14 cellular contexts compared by ENCODE assay signal in the genomic region with DNA sequence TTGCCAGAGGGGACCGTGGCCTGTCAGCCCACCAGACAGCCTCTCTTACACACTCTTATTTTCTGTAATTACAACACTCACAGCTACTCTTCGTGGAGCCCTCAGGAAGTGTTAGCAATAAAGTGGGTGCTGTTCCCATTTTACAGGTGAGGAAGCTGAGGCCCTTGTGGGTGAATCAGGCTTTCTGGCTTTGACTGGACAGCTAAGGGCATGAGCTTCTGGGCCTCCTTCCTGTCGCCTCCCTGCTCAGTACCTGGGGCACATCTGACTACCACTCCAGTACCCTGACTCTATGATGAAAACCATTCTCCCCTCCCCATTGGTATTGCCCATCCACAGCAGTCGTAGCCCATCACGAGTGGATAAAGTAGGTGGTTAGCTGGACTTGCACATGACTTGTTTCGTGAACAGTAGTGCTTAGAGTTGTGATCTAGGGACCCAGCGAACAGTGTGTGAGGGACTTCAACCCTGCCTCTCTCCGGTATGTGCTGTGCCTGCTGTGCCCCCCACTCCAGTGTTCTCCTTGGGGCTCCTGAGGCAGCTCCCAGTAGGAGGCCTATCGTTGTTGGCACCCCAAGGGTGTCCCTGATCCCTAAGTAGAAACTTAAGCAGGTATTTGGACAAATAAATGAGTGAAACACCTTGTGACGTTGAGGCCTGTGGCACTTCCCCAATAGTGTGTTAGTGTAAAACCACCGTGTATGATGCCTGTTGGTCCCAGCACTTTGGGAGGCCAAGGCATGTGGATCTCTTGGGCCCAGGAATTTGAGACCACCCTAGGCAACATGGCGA. TPM values are rescaled to one million over a fixed set of nuclear protein-coding genes. Genes with fewer than 3 reads are reported as not detected.
DNase-seq lines count a peak whose midpoint lies in the region; ATAC-seq and FAIRE-seq lines count a peak whose summit lies in the region.
"Had no signal": no experiment of that assay in that cellular context is flagged by ENCODE, and none has a peak within 500 bp of the region (broad histone marks: within the 10 kb centered on the region; RNA-seq: fewer than 3 reads in every experiment).

No MANE protein-coding gene starts in this region.

- in situ Hi-C loops in GM23248 (cut with MboI), result no loop called here

- H3K4me1 ChIP-seq in BLaER1, result peaks cover 63% of the 10 kb centered on the region
- H3K4me1 ChIP-seq in GM23248 (ENCODE audit: insufficient read depth), result peaks cover 20% of the 10 kb centered on the region
- peaks cover 8% of the 10 kb centered on the region for H3K4me1 ChIP-seq in mesenchymal stem cell (ENCODE audit: control insufficient read depth, insufficient read depth, low read depth, low read length)

- CTCF ChIA-PET in activated CD4-positive, alpha-beta memory T cell treated with anti-CD3 and anti-CD28 coated beads, Interleukin-2, amount 10 ng/mL, durations not matched to agents 7 days and 5 days (lab: Charles Lee), result interaction anchor here (0.5 to 2.9 kb wide), 7 partner anchors 10 to 1499 kb away, joined by 3 to 10 read pairs (median 3); a partner anchor contains a TSS

- no peak overlapping the region for H3K14ac ChIP-seq in mesenchymal stem cell (ENCODE audit: low read length in 2 of 2)

- H3K4me3 ChIP-seq in BLaER1, result no peak overlapping the region
- H3K4me3 ChIP-seq in GM23248, result no peak overlapping the region
- H3K4me3 ChIP-seq in mesenchymal stem cell (ENCODE audit: insufficient read depth in 1 of 2, low read depth in 1 of 2, low read length in 2 of 2), result no peak overlapping the region
- H3K4me3 ChIP-seq: right atrium auricular region had no signal

- H3K27ac Mint-ChIP-seq in activated CD4-positive, alpha-beta memory T cell treated with anti-CD3 and anti-CD28 coated beads, Interleukin-2, amount 10 ng/mL, durations not matched to agents 7 days and 5 days, result peak overlapping the region; percentile 89

- no peak for DNase-seq in GM23248
- peak; percentile 23 for DNase-seq in activated CD4-positive, alpha-beta memory T cell treated with anti-CD3 and anti-CD28 coated beads, Interleukin-2, amount 10 ng/mL, durations not matched to agents 7 days and 5 days
- no peak for DNase-seq in mesenchymal stem cell
- no peak for DNase-seq in AG20443 (ENCODE audit: low spot score)
- DNase-seq in GM19239 (ENCODE audit: insufficient read length, low spot score), result no peak
- no peak for DNase-seq in substantia nigra (lab: John Stamatoyannopoulos, UW)
- DNase-seq: left ventricle myocardium superior; NCI-H1930; stimulated activated CD8-positive, alpha-beta memory T cell treated with anti-CD3 and anti-CD28 coated beads, Interleukin-4, amount 100 ng/mL, for 48 hours had no signal

- peak overlapping the region; percentile 64 for H4K91ac ChIP-seq in mesenchymal stem cell (ENCODE audit: low read length)

- FAIRE-seq in GM19239 (lab: Jason Lieb, UNC), result no peak
- FAIRE-seq: bronchial epithelial cell, D721Med had no signal

- peak overlapping the region in 1 of 2 experiments; percentile 9 for H3K23ac ChIP-seq in mesenchymal stem cell (ENCODE audit: low read length in 2 of 2)

- H3K9me3 ChIP-seq in BLaER1 (no peaks in the 10 kb centered on the region), GM23248 (ENCODE audit: low read depth) (no peaks in the 10 kb centered on the region), mesenchymal stem cell (ENCODE audit: control insufficient read depth, low read length) (no peaks in the 10 kb centered on the region)
- H3K9me3 ChIP-seq: right atrium auricular region had no signal

- H2BK5ac ChIP-seq in mesenchymal stem cell (ENCODE audit: low read depth, low read length, poor library complexity, severe bottlenecking), result no peak overlapping the region

- H4K20me1 ChIP-seq in BLaER1, result peaks cover 100% of the 10 kb centered on the region
- H4K20me1 ChIP-seq in GM23248 (ENCODE audit: insufficient read depth), result no peaks in the 10 kb centered on the region; the same call in 1 of the 2 replicates

- H3K4me1 Mint-ChIP-seq in activated CD4-positive, alpha-beta memory T cell treated with anti-CD3 and anti-CD28 coated beads, Interleukin-2, amount 10 ng/mL, durations not matched to agents 7 days and 5 days, result peaks cover 66% of the 10 kb centered on the region

- peak overlapping the region; percentile 69 for H4K8ac ChIP-seq in mesenchymal stem cell (ENCODE audit: low read length)

- H3K79me2 ChIP-seq in GM23248 (ENCODE audit: insufficient read depth), result peaks cover 100% of the 10 kb centered on the region

- H3K36me3 Mint-ChIP-seq in activated CD4-positive, alpha-beta memory T cell treated with anti-CD3 and anti-CD28 coated beads, Interleukin-2, amount 10 ng/mL, durations not matched to agents 7 days and 5 days (ENCODE audit: low read depth), result peaks cover 47% of the 10 kb centered on the region

- H3K4me3 Mint-ChIP-seq in activated CD4-positive, alpha-beta memory T cell treated with anti-CD3 and anti-CD28 coated beads, Interleukin-2, amount 10 ng/mL, durations not matched to agents 7 days and 5 days, result no peak overlapping the region

- 0 out of 2 replicates have a peak overlapping the region, but pooled peaks have one; percentile 44 for H3K27ac ChIP-seq in BLaER1
- peak overlapping the region; percentile 44; the same call in 1 of the 2 replicates for H3K27ac ChIP-seq in GM23248
- no peak overlapping the region for H3K27ac ChIP-seq in mesenchymal stem cell (ENCODE audit: low read length, poor library complexity, severe bottlenecking)
- H3K27ac ChIP-seq in substantia nigra (ENCODE audit: low read depth, low read length, poor library complexity, severe bottlenecking), result no peak overlapping the region
- H3K27ac ChIP-seq: right atrium auricular region had no signal

- no peaks in the 10 kb centered on the region for H3K9me2 ChIP-seq in GM23248 (ENCODE audit: insufficient read depth)

- H3K27me3 Mint-ChIP-seq in activated CD4-positive, alpha-beta memory T cell treated with anti-CD3 and anti-CD28 coated beads, Interleukin-2, amount 10 ng/mL, durations not matched to agents 7 days and 5 days, result no peaks in the 10 kb centered on the region

- WGBS in GM23248 (ENCODE audit: low coverage in 1 of 2, low lambda C conversion rate in 2 of 2, missing lambda C conversion rate in 2 of 2), 2 experiments, result 78 to 79% methylated on average over 12 of the region's 12 CpGs
- 96% methylated on average over 11 of the region's 12 CpGs for WGBS in mesenchymal stem cell

- H3K36me3 ChIP-seq in BLaER1, result peaks cover 74% of the 10 kb centered on the region
- no peaks in the 10 kb centered on the region for H3K36me3 ChIP-seq in GM23248 (ENCODE audit: low read depth)
- H3K36me3 ChIP-seq in mesenchymal stem cell (ENCODE audit: control insufficient read depth in 1 of 2, insufficient read depth in 2 of 2, low read depth in 1 of 2, low read length in 2 of 2), result peaks cover 9 to 16% of the 10 kb centered on the region in 2 experiments
- H3K36me3 ChIP-seq: right atrium auricular region had no signal

- 0 out of 2 replicates have a peak overlapping the region, but pooled peaks have one; percentile 9 for H3K9ac ChIP-seq in BLaER1
- H3K9ac ChIP-seq in GM23248, result no peak overlapping the region
- H3K9ac ChIP-seq in mesenchymal stem cell (ENCODE audit: low read length), result no peak overlapping the region

- peaks cover 31% of the 10 kb centered on the region for H3K79me1 ChIP-seq in mesenchymal stem cell (replicated peaks; ENCODE audit: low read length, poor library complexity, severe bottlenecking)

- H3K4me2 ChIP-seq in BLaER1, result peak overlapping the region; percentile 58
- H3K4me2 ChIP-seq in GM23248 (ENCODE audit: unreplicated experiment), result no peak overlapping the region
- no peak overlapping the region for H3K4me2 ChIP-seq in mesenchymal stem cell (ENCODE audit: low read length, poor library complexity, severe bottlenecking)

- H2BK15ac ChIP-seq in mesenchymal stem cell (ENCODE audit: low read depth, poor library complexity, severe bottlenecking), result no peak overlapping the region

- H3K4ac ChIP-seq in mesenchymal stem cell (ENCODE audit: low read depth in 1 of 2, low read length in 2 of 2), result peak overlapping the region; percentile 27 to 35

- peaks cover 7% of the 10 kb centered on the region for H3K9me3 Mint-ChIP-seq in activated CD4-positive, alpha-beta memory T cell treated with anti-CD3 and anti-CD28 coated beads, Interleukin-2, amount 10 ng/mL, durations not matched to agents 7 days and 5 days

- H2AFZ ChIP-seq in GM23248 (no peak overlapping the region), mesenchymal stem cell (ENCODE audit: low read depth, low read length) (no peak overlapping the region)

- no peaks in the 10 kb centered on the region for H3K27me3 ChIP-seq in BLaER1
- H3K27me3 ChIP-seq in GM23248 (replicated peaks; ENCODE audit: insufficient read depth), result no peaks in the 10 kb centered on the region
- H3K27me3 ChIP-seq in mesenchymal stem cell (ENCODE audit: control insufficient read depth in 1 of 2, insufficient read depth in 1 of 2, low read length in 2 of 2), result no peaks in the 10 kb centered on the region
- H3K27me3 ChIP-seq: right atrium auricular region had no signal

- H2AK5ac ChIP-seq in mesenchymal stem cell (ENCODE audit: low read length, severe bottlenecking), result no peak overlapping the region

- no peak overlapping the region for H3K18ac ChIP-seq in mesenchymal stem cell (ENCODE audit: low read depth in 1 of 2, low read length in 2 of 2)

- H3F3A ChIP-seq in GM23248 (ENCODE audit: insufficient read depth), result peaks cover 18% of the 10 kb centered on the region

- no peak for ATAC-seq in GM19397 (IDR thresholded peaks at IDR 0.05; ENCODE audit: unreplicated experiment)

- H2BK12ac ChIP-seq in mesenchymal stem cell (ENCODE audit: low read length in 2 of 2), result peak overlapping the region in 1 of 2 experiments; percentile 75

- POLR2A ChIA-PET in activated CD4-positive, alpha-beta memory T cell treated with anti-CD3 and anti-CD28 coated beads, Interleukin-2, amount 10 ng/mL, durations not matched to agents 7 days and 5 days (lab: Charles Lee), result interaction anchor here (0.8 to 8.5 kb wide), 4 partner anchors 16 to 71 kb away, joined by 3 to 64 read pairs (median 4); a partner anchor contains a TSS

- no peak overlapping the region for H2BK120ac ChIP-seq in mesenchymal stem cell (ENCODE audit: low read depth, low read length)

RNA-seq across cellular contexts. Expression of a gene that starts 38.6 kb away (rescaled TPM):
- total RNA-seq in GM23248 (2014; rRNA removed; shearing (Covaris generic)), result 42.7 and 52.1 TPM in 2 replicates
- 13.9 and 15.4 TPM in 2 replicates for polyA plus RNA-seq in GM23248 (2016; fragmentation: Nextera tagmentation; extraction: Ambion mirVana)
- total RNA-seq in activated CD4-positive, alpha-beta memory T cell treated with anti-CD3 and anti-CD28 coated beads, Interleukin-2, amount 10 ng/mL, durations not matched to agents 7 days and 5 days, result 100 to 1,000 TPM; 109 to 113 TPM
- 46.1 TPM for polyA plus RNA-seq in mesenchymal stem cell (2013, experiment 1 of 2)
- 42.5 TPM for polyA plus RNA-seq in mesenchymal stem cell (2013, experiment 2 of 2)

Comparison
In these comparisons a context has a peak if more than half of its experiments do, and no peak if none do; other contexts are left out.
1. H3K27ac ChIP-seq: peak in BLaER1 (single experiment) and GM23248 (single experiment); none in mesenchymal stem cell (single experiment) and substantia nigra (single experiment).